8 cellular contexts compared by ENCODE assay signal in the genomic region with DNA sequence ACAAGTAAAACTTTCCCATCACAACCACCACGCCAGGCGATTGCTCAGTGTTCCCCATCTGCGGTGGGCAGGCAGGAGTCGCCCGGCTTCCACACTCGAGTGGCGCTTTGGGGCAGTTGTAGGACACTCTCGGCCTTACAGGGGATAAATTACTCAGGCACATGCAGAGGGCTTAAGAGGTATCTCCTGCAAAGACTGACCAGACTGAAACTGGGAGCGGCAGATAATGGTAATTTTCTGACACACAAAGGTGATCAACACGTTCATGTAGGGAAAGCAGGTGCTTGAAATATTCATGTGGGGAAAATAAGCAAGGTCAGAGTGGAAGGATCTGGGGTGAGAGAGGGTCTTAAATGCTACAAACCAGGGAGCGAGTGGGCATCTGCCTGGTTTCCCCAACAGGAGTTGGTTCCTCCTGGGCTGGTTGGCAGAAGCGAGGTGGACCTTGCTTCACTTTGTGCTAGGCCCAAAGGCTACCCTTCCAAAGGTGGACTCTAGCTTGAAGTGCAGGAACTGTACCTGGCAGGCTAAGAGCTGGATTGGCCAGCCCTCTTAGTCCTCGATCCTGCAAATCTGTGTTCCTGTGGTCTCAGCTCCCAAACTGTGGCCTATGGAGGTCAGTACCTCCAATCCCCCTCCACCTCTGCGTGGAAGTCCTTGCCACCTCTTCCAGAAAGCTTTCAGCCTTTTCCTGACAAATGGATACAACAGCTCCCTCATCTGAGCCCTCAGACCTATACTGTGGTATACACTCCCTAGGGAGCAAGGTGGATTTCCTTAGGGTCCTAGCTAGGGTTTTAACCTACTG. TPM values are rescaled to one million over a fixed set of nuclear protein-coding genes. Genes with fewer than 3 reads are reported as not detected.
DNase-seq lines count a peak whose midpoint lies in the region; ATAC-seq and TF ChIP-seq lines count a peak whose summit lies in the region.

No MANE protein-coding gene starts in this region.

- no peak for TF ChIP-seq POLR2A in esophagus muscularis mucosa (IDR thresholded peaks at IDR 0.05; ENCODE audit: low read depth)

- peak overlapping the region; percentile 78 for H3K4me3 Mint-ChIP-seq in progenitor cell of endocrine pancreas (ENCODE audit: low read depth)

- H3K36me3 ChIP-seq in PC-3 (ENCODE audit: low read depth, low read length) (peaks cover 4% of the 10 kb centered on the region; the same call in 1 of the 2 replicates), esophagus muscularis mucosa (peaks cover under 1 to 16% (median 15%) of the 10 kb centered on the region in 4 donors)

- H3K27me3 Mint-ChIP-seq in progenitor cell of endocrine pancreas, result no peaks in the 10 kb centered on the region

- peaks cover 16% of the 10 kb centered on the region for H3K36me3 Mint-ChIP-seq in progenitor cell of endocrine pancreas (ENCODE audit: insufficient read depth)

- peak overlapping the region; percentile 91 for H2AFZ ChIP-seq in PC-3 (ENCODE audit: low read length)

- DNase-seq in GM12864 (ENCODE audit: low read depth) (no peak), PC-3 (no peak), esophagus muscularis mucosa (ENCODE audit: extremely low spot score) (no peak), progenitor cell of endocrine pancreas (ENCODE audit: low spot score, unreplicated experiment) (no peak), KBM-7 (no peak), retina (no peak)

- TF ChIP-seq EP300 in esophagus muscularis mucosa (IDR thresholded peaks at IDR 0.05), result no peak

- H3K4me2 ChIP-seq in PC-3 (ENCODE audit: low read length), result peak overlapping the region; percentile 88

- peak overlapping the region; percentile 75; the same call in 1 of the 2 replicates for H3K9ac ChIP-seq in PC-3 (ENCODE audit: low read length)

- peaks cover 22% of the 10 kb centered on the region for H3K4me1 Mint-ChIP-seq in progenitor cell of endocrine pancreas (ENCODE audit: low read depth)

- H3K9me3 ChIP-seq in PC-3 (ENCODE audit: low read length) (no peaks in the 10 kb centered on the region), esophagus muscularis mucosa (no peaks in the 10 kb centered on the region)

- CTCF ChIA-PET in PC-3 (lab: Charles Lee), result no interaction called here

- peak; percentile 11; the same call in 1 of the 2 replicates for ATAC-seq in PC-3
- ATAC-seq in GM21737 (IDR thresholded peaks at IDR 0.05; ENCODE audit: unreplicated experiment), result no peak
- ATAC-seq in GM18498 (IDR thresholded peaks at IDR 0.05; ENCODE audit: unreplicated experiment), result no peak

- peak overlapping the region; percentile 54 for H3K4me3 ChIP-seq in GM12864 (ENCODE audit: low read depth, low read length)
- peak overlapping the region; percentile 76 for H3K4me3 ChIP-seq in PC-3 (ENCODE audit: low read length)
- peak overlapping the region; percentile 75 to 82 (median 76) for H3K4me3 ChIP-seq in esophagus muscularis mucosa

- no peak for TF ChIP-seq CTCF in GM12864 (IDR thresholded peaks at IDR 0.05; ENCODE audit: low read depth, low read length, missing control alignments)
- no peak for TF ChIP-seq CTCF in PC-3 (conservative IDR thresholded peaks at IDR 0.05; ENCODE audit: low read depth, low read length)
- no peak for TF ChIP-seq CTCF in esophagus muscularis mucosa (IDR thresholded peaks at IDR 0.05)
- no peak for TF ChIP-seq CTCF in progenitor cell of endocrine pancreas (IDR thresholded peaks at IDR 0.05; ENCODE audit: unreplicated experiment)

- no peaks in the 10 kb centered on the region for H4K20me1 ChIP-seq in PC-3 (ENCODE audit: low read length)

- H3K27ac ChIP-seq in PC-3 (ENCODE audit: low read length) (no peak overlapping the region), esophagus muscularis mucosa (replicated peaks in 1 of 4) (peak overlapping the region; percentile 84 to 92 (median 86))

- peak overlapping the region; percentile 59 for H3K27ac Mint-ChIP-seq in progenitor cell of endocrine pancreas

- H3K27me3 ChIP-seq in PC-3 (ENCODE audit: low read length) (no peaks in the 10 kb centered on the region), esophagus muscularis mucosa (no peaks in the 10 kb centered on the region)

- no peaks in the 10 kb centered on the region for H3K79me2 ChIP-seq in PC-3 (ENCODE audit: low read length)

- POLR2A ChIA-PET in PC-3 (lab: Charles Lee; ENCODE audit: unreplicated experiment), result no interaction called here

- no peaks in the 10 kb centered on the region for H3F3A ChIP-seq in PC-3 (ENCODE audit: low read length, unreplicated experiment)

- no peaks in the 10 kb centered on the region for H3K9me2 ChIP-seq in PC-3 (replicated peaks; ENCODE audit: low read length)

- no peaks in the 10 kb centered on the region for H3K9me3 Mint-ChIP-seq in progenitor cell of endocrine pancreas (ENCODE audit: low read depth)

- in situ Hi-C loops in KBM-7 (cut with MboI; ENCODE audit: low pct_unique_long_range_greater_than_20kb, low sequenced_read_pairs), result no loop called here

- H3K4me1 ChIP-seq in PC-3 (ENCODE audit: insufficient read depth, low read length) (peaks cover 7% of the 10 kb centered on the region), esophagus muscularis mucosa (peaks cover 23 to 65% (median 34%) of the 10 kb centered on the region in 4 donors)

- BruUV-seq in PC-3 (replicated peaks; lab: Mats Ljungman, UMichigan), result no TSS peak

- WGBS in esophagus muscularis mucosa, result 41% methylated on average over 12 of the region's 14 CpGs

- intact Hi-C loops in PC-3 (cut with micrococcal nuclease), result no loop called here
- intact Hi-C loops in esophagus muscularis mucosa (cut with DNase I), result no loop called here

RNA-seq across cellular contexts. Expression of gene PLAGL2, which starts 16.7 kb away (rescaled TPM):
- 4.4 and 6.2 TPM in 2 replicates for total RNA-seq in PC-3 (2014; rRNA removed)
- 10 to 100 TPM in 1 of 4 donors, 1 to 10 TPM in 3; 5.4 to 10.8 (median 8.0) TPM for total RNA-seq in esophagus muscularis mucosa
- total RNA-seq in progenitor cell of endocrine pancreas, result 57.1 and 59.3 TPM in 2 replicates

RNA-seq across cellular contexts. Expression of gene POFUT1, which starts 16.9 kb away (rescaled TPM):
- total RNA-seq in PC-3 (2014; rRNA removed) (41.9 and 56.3 TPM in 2 replicates), esophagus muscularis mucosa (10 to 100 TPM; 21.7 to 31.9 (median 29.8) TPM), progenitor cell of endocrine pancreas (48.7 and 49.8 TPM in 2 replicates)
